1 cellular context compared by ENCODE assay signal in the genomic region with DNA sequence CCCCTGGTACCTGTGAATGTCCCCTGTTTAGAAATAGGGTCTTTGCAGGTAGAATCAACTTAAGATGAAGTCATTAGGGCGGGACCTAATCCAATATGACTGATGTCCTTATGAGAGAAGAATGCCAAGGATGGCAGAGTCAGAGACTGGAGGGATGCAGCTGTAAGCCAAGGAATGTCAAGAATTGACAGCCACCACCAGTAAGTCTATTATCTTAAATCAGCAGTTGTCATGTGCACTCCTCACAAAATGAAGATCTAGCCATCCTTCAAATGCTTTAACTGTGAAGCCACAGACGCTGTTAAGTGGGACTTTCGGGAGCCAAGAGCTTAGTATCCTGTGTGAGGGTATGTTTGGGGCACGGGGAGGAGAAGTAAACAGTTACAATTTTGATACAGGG.
TF ChIP-seq lines count a peak whose summit lies in the region.

No MANE protein-coding gene starts in this region.

TF ChIP-seq in GM12878, 131 proteins besides CTCF, POLR2A, EP300 and RAD21:
- TF ChIP-seq, protein P1, sequence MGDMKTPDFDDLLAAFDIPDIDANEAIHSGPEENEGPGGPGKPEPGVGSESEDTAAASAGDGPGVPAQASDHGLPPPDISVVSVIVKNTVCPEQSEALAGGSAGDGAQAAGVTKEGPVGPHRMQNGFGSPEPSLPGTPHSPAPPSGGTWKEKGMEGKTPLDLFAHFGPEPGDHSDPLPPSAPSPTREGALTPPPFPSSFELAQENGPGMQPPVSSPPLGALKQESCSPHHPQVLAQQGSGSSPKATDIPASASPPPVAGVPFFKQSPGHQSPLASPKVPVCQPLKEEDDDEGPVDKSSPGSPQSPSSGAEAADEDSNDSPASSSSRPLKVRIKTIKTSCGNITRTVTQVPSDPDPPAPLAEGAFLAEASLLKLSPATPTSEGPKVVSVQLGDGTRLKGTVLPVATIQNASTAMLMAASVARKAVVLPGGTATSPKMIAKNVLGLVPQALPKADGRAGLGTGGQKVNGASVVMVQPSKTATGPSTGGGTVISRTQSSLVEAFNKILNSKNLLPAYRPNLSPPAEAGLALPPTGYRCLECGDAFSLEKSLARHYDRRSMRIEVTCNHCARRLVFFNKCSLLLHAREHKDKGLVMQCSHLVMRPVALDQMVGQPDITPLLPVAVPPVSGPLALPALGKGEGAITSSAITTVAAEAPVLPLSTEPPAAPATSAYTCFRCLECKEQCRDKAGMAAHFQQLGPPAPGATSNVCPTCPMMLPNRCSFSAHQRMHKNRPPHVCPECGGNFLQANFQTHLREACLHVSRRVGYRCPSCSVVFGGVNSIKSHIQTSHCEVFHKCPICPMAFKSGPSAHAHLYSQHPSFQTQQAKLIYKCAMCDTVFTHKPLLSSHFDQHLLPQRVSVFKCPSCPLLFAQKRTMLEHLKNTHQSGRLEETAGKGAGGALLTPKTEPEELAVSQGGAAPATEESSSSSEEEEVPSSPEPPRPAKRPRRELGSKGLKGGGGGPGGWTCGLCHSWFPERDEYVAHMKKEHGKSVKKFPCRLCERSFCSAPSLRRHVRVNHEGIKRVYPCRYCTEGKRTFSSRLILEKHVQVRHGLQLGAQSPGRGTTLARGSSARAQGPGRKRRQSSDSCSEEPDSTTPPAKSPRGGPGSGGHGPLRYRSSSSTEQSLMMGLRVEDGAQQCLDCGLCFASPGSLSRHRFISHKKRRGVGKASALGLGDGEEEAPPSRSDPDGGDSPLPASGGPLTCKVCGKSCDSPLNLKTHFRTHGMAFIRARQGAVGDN (IDR thresholded peaks at IDR 0.05), result no peak
- TF ChIP-seq, protein P2, sequence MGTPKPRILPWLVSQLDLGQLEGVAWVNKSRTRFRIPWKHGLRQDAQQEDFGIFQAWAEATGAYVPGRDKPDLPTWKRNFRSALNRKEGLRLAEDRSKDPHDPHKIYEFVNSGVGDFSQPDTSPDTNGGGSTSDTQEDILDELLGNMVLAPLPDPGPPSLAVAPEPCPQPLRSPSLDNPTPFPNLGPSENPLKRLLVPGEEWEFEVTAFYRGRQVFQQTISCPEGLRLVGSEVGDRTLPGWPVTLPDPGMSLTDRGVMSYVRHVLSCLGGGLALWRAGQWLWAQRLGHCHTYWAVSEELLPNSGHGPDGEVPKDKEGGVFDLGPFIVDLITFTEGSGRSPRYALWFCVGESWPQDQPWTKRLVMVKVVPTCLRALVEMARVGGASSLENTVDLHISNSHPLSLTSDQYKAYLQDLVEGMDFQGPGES (IDR thresholded peaks at IDR 0.05), result no peak
- TF ChIP-seq, protein P3, sequence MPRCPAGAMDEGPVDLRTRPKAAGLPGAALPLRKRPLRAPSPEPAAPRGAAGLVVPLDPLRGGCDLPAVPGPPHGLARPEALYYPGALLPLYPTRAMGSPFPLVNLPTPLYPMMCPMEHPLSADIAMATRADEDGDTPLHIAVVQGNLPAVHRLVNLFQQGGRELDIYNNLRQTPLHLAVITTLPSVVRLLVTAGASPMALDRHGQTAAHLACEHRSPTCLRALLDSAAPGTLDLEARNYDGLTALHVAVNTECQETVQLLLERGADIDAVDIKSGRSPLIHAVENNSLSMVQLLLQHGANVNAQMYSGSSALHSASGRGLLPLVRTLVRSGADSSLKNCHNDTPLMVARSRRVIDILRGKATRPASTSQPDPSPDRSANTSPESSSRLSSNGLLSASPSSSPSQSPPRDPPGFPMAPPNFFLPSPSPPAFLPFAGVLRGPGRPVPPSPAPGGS (IDR thresholded peaks at IDR 0.05; ENCODE audit: borderline replicate concordance, insufficient read depth, low read depth, low read length, poor library complexity, severe bottlenecking), result no peak
- TF ChIP-seq, protein P4, sequence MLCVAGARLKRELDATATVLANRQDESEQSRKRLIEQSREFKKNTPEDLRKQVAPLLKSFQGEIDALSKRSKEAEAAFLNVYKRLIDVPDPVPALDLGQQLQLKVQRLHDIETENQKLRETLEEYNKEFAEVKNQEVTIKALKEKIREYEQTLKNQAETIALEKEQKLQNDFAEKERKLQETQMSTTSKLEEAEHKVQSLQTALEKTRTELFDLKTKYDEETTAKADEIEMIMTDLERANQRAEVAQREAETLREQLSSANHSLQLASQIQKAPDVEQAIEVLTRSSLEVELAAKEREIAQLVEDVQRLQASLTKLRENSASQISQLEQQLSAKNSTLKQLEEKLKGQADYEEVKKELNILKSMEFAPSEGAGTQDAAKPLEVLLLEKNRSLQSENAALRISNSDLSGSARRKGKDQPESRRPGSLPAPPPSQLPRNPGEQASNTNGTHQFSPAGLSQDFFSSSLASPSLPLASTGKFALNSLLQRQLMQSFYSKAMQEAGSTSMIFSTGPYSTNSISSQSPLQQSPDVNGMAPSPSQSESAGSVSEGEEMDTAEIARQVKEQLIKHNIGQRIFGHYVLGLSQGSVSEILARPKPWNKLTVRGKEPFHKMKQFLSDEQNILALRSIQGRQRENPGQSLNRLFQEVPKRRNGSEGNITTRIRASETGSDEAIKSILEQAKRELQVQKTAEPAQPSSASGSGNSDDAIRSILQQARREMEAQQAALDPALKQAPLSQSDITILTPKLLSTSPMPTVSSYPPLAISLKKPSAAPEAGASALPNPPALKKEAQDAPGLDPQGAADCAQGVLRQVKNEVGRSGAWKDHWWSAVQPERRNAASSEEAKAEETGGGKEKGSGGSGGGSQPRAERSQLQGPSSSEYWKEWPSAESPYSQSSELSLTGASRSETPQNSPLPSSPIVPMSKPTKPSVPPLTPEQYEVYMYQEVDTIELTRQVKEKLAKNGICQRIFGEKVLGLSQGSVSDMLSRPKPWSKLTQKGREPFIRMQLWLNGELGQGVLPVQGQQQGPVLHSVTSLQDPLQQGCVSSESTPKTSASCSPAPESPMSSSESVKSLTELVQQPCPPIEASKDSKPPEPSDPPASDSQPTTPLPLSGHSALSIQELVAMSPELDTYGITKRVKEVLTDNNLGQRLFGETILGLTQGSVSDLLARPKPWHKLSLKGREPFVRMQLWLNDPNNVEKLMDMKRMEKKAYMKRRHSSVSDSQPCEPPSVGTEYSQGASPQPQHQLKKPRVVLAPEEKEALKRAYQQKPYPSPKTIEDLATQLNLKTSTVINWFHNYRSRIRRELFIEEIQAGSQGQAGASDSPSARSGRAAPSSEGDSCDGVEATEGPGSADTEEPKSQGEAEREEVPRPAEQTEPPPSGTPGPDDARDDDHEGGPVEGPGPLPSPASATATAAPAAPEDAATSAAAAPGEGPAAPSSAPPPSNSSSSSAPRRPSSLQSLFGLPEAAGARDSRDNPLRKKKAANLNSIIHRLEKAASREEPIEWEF (IDR thresholded peaks at IDR 0.05; ENCODE audit: insufficient replicate concordance, low read depth, low read length), result no peak
